Comparison of ENCODE assay signal across 18 cellular contexts in the genomic region with DNA sequence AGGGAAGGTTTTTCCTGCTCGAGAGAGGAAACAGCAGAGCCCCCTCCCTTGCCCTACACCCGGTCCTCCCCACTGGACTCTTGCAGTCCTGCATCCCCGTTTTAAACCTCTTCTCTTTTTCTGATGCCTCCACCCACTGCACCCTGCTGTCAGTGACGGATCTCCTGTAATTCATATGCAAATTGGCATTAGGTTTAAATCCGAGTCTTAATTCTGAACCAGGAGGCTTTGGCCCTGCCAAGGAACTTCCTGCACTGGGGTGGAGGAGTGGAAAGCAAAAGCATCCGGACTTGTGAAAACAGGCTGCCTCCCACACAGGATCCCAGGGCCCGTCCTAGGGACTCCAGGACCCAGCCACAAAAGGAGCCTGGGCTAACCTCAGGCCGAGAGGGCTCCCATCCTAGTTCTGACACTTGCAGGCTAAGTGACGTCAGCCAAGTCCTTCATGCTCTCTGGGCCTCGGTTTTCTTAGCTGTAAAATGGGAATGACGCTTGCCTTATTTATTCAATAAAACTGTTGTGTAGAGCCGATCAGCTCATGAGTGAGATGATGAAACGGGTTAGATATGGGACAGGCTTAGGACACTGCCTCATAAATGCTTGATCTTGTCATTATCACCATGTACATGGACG.
"Had no signal": no experiment of that assay in that cellular context is flagged by ENCODE, and none has a peak within 500 bp of the region (broad histone marks: within the 10 kb centered on the region; RNA-seq: fewer than 3 reads in every experiment).

No MANE protein-coding gene starts in this region.

- H3K27ac ChIP-seq: body of pancreas, neutrophil, tibial artery, uterus had no signal

- H3K9me3 ChIP-seq: body of pancreas, neutrophil, tibial artery, uterus had no signal

- H3K4me3 Mint-ChIP-seq: activated naive CD8-positive, alpha-beta T cell; stimulated activated naive B cell treated with anti-CD40 and anti-IgM and Interleukin-4, amounts not matched to agents 10 μg/mL and 1 μg/mL and 100 μg/mL, for 72 hours; T-helper 2 cell treated with Interferon-gamma antibody and Interleukin-4, amounts not matched to agents 5 μg/mL and 100 μg/mL, for 36 hours had no signal

- H3K4me1 ChIP-seq: body of pancreas, tibial artery, uterus had no signal

- H3K27ac Mint-ChIP-seq: activated naive CD8-positive, alpha-beta T cell; naive B cell; stimulated activated naive B cell treated with anti-CD40 and anti-IgM and Interleukin-4, amounts not matched to agents 10 μg/mL and 1 μg/mL and 100 μg/mL, for 72 hours; T-helper 2 cell treated with Interferon-gamma antibody and Interleukin-4, amounts not matched to agents 5 μg/mL and 100 μg/mL, for 36 hours had no signal

- H3K36me3 Mint-ChIP-seq: activated naive CD8-positive, alpha-beta T cell had no signal

- H3K4me1 Mint-ChIP-seq: naive B cell; stimulated activated naive B cell treated with anti-CD40 and anti-IgM and Interleukin-4, amounts not matched to agents 10 μg/mL and 1 μg/mL and 100 μg/mL, for 72 hours had no signal

- H3K27me3 ChIP-seq: body of pancreas, neutrophil, tibial artery, uterus had no signal

- H3K36me3 ChIP-seq: neutrophil, tibial artery, uterus had no signal

- ATAC-seq: body of pancreas; left lobe of liver; stimulated activated naive B cell treated with anti-CD40 and anti-IgM and Interleukin-4, amounts not matched to agents 10 μg/mL and 1 μg/mL and 100 μg/mL, for 72 hours had no signal

- DNase-seq: activated CD4-positive, alpha-beta T cell treated with anti-CD3 and anti-CD28 coated beads, Interleukin-2, amount 50 U/mL, for 1 hour; activated CD4-positive, CD25-positive, alpha-beta regulatory T cell; activated T-cell treated with anti-CD3 and anti-CD28 coated beads, Interleukin-2, amount 50 U/mL, for 1 hour; amniotic stem cell; body of pancreas; caudate nucleus; foreskin melanocyte; naive B cell; stimulated activated CD4-positive, alpha-beta T cell treated with anti-CD3 and anti-CD28 coated beads, Interleukin-15, amount 100 ng/mL, for 24 hours; stimulated activated CD4-positive, alpha-beta T cell treated with anti-CD3 and anti-CD28 coated beads, Interleukin-4, amount 100 ng/mL, for 1 hour; stimulated activated naive B cell treated with anti-CD40 and anti-IgM and Interleukin-4, amounts not matched to agents 10 μg/mL and 1 μg/mL and 100 μg/mL, for 72 hours; SW 1271; uterus had no signal

- H3K4me3 ChIP-seq: body of pancreas, tibial artery, uterus had no signal
